In the genomic region with DNA sequence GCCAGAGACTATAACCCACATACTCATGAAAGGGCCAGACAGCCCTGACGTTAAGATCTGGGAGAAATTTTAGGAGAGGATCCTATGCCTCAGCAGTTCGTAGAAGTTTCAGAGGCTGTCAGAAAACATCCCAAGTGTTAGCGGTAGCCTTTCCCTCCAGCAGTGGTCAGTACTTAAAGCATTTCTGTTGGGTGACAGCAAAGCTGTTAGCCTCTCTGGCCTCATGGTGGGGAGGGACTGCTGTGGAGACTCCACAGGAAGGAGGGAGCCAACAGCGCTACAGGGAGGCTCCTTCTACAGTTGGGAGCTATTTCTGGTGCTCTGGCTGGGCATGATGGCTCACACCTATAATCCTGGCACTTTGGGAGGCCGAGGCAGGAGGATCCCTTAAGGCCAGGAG, we compare ENCODE assay signal across 2 cellular contexts.
TF ChIP-seq lines count a peak whose summit lies in the region.

No MANE protein-coding gene starts in this region.

TF ChIP-seq in liver, 16 proteins besides CTCF, POLR2A, EP300 and RAD21 (continued from another document):
- TF ChIP-seq ATF3 (IDR thresholded peaks at IDR 0.05): no peak
- TF ChIP-seq GABPA (IDR thresholded peaks at IDR 0.05 in 1 of 2, conservative IDR thresholded peaks at IDR 0.05 in 1 of 2): no peak
- TF ChIP-seq NR2F2 (IDR thresholded peaks at IDR 0.05): no peak
- TF ChIP-seq HNF4G (IDR thresholded peaks at IDR 0.05): no peak
- no peak for TF ChIP-seq HNF4A (conservative IDR thresholded peaks at IDR 0.05)
- no peak for TF ChIP-seq MAX (IDR thresholded peaks at IDR 0.05)
- TF ChIP-seq REST (IDR thresholded peaks at IDR 0.05): no peak
- no peak for TF ChIP-seq SP1 (IDR thresholded peaks at IDR 0.05)
- TF ChIP-seq JUND (IDR thresholded peaks at IDR 0.05): no peak
- TF ChIP-seq EGR1 (IDR thresholded peaks at IDR 0.05; ENCODE audit: low read depth in 2 of 2): no peak
- TF ChIP-seq FOXA1 (IDR thresholded peaks at IDR 0.05): no peak
- no peak for TF ChIP-seq ZBTB33 (IDR thresholded peaks at IDR 0.05)
- no peak for TF ChIP-seq FOXA2 (IDR thresholded peaks at IDR 0.05)
TF ChIP-seq in liver: peak in this region for 0.

TF ChIP-seq in HepG2, 621 proteins besides CTCF, POLR2A, EP300 and RAD21:
- TF ChIP-seq, protein P1, sequence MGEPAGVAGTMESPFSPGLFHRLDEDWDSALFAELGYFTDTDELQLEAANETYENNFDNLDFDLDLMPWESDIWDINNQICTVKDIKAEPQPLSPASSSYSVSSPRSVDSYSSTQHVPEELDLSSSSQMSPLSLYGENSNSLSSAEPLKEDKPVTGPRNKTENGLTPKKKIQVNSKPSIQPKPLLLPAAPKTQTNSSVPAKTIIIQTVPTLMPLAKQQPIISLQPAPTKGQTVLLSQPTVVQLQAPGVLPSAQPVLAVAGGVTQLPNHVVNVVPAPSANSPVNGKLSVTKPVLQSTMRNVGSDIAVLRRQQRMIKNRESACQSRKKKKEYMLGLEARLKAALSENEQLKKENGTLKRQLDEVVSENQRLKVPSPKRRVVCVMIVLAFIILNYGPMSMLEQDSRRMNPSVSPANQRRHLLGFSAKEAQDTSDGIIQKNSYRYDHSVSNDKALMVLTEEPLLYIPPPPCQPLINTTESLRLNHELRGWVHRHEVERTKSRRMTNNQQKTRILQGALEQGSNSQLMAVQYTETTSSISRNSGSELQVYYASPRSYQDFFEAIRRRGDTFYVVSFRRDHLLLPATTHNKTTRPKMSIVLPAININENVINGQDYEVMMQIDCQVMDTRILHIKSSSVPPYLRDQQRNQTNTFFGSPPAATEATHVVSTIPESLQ (CRISPR knock-in tag; conservative IDR thresholded peaks at IDR 0.05): no peak
- TF ChIP-seq MXI1 (IDR thresholded peaks at IDR 0.05; ENCODE audit: borderline replicate concordance, low read depth, low read length): no peak
- no peak for TF ChIP-seq IKZF4 (CRISPR knock-in tag; IDR thresholded peaks at IDR 0.05; ENCODE audit: borderline replicate concordance, low read depth, not compliant biosample characterization)
- no peak for TF ChIP-seq POLR2AphosphoS5 (IDR thresholded peaks at IDR 0.05; ENCODE audit: low read depth, low read length)
- TF ChIP-seq GATA4 (IDR thresholded peaks at IDR 0.05; ENCODE audit: borderline replicate concordance, low read depth): no peak
